In the genomic region with DNA sequence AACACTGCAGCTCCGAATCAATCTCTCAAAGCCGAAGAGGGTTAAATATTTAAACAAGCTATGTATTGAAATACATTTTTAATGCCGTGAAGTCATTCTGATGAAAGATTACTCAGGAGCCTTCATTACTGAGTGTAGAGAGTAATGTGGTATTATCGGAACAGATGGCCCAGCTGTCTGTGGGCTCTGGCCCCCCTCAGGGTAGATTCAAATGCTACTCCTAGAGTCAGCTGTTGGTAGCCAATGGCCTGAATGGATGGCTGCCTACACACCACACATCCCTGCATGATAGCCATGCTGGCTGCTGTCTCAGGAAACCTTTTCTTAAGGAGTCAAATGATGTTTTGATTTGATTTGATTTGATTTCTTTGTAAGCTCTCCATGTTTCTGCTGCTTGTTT, we compare ENCODE assay signal across 15 cellular contexts.
DNase-seq lines count a peak whose midpoint lies in the region; ATAC-seq, FAIRE-seq and TF ChIP-seq lines count a peak whose summit lies in the region.
"Had no signal": no experiment of that assay in that cellular context is flagged by ENCODE, and none has a peak within 500 bp of the region (broad histone marks: within the 10 kb centered on the region; RNA-seq: fewer than 3 reads in every experiment).

No MANE protein-coding gene starts in this region.

- H3K4me1 ChIP-seq in SK-N-SH (ENCODE audit: control insufficient read depth in 1 of 2, insufficient read depth in 2 of 2, low read depth in 1 of 2, low read length in 1 of 2) (peaks cover 0 to 7% of the 10 kb centered on the region in 2 experiments; a peak in 2 of 4 replicates), psoas muscle (no peaks in the 10 kb centered on the region)
- H3K4me1 ChIP-seq: BLaER1 treated with 17β-estradiol and CSF1 and Interleukin-3, amounts not matched to agents 10 nM and 100 nM; SJSA1 had no signal

- H2AFZ ChIP-seq in SK-N-SH (ENCODE audit: low read depth), result no peak overlapping the region
- H2AFZ ChIP-seq: PC-9 had no signal

- H3K9me3 ChIP-seq in SK-N-SH, result no peaks in the 10 kb centered on the region
- no peaks in the 10 kb centered on the region for H3K9me3 ChIP-seq in psoas muscle

- POLR2A ChIA-PET in SK-N-SH (lab: Yijun Ruan, JAX), result interaction anchor here (1.4 kb wide), 1 partner anchor 731 kb away, joined by 3 read pairs; no protein-coding TSS in a partner anchor

- ATAC-seq in GM21737 (IDR thresholded peaks at IDR 0.05; ENCODE audit: unreplicated experiment), result no peak
- ATAC-seq in psoas muscle, result no peak

- peak; percentile 99 for FAIRE-seq in D721Med (lab: Jason Lieb, UNC)
- FAIRE-seq: A204.1 had no signal

- H3K9me2 ChIP-seq in SK-N-SH, result no peaks in the 10 kb centered on the region

- no peaks in the 10 kb centered on the region for H3K27me3 ChIP-seq in SK-N-SH (ENCODE audit: insufficient read depth)
- H3K27me3 ChIP-seq in psoas muscle (ENCODE audit: insufficient read depth in 3 of 3, low read length in 2 of 3), result no peaks in the 10 kb centered on the region
- H3K27me3 ChIP-seq: BLaER1 treated with 17β-estradiol and CSF1 and Interleukin-3, amounts not matched to agents 10 nM and 100 nM; SJSA1 had no signal

- TF ChIP-seq CTCF in D721Med (IDR thresholded peaks at IDR 0.05; ENCODE audit: insufficient read depth, missing control alignments), result no peak
- no peak for TF ChIP-seq CTCF in SK-N-SH (IDR thresholded peaks at IDR 0.05)
- TF ChIP-seq CTCF in psoas muscle (IDR thresholded peaks at IDR 0.05), result no peak

- TF ChIP-seq RAD21 in SK-N-SH (IDR thresholded peaks at IDR 0.05; ENCODE audit: low read length), result no peak

- CTCF ChIA-PET in SK-N-SH (lab: Yijun Ruan, JAX), result interaction anchor here (1.9 kb wide), 1 partner anchor 13 kb away, joined by 7 read pairs; no protein-coding TSS in a partner anchor

- H3K36me3 ChIP-seq in SK-N-SH (replicated peaks in 1 of 2; ENCODE audit: control insufficient read depth in 1 of 2, insufficient read depth in 2 of 2, low read length in 1 of 2) (no peaks in the 10 kb centered on the region), psoas muscle (ENCODE audit: insufficient read depth in 1 of 2, low read depth in 1 of 2) (no peaks in the 10 kb centered on the region)
- H3K36me3 ChIP-seq: BLaER1 treated with 17β-estradiol and CSF1 and Interleukin-3, amounts not matched to agents 10 nM and 100 nM; SJSA1 had no signal

- H3K27ac ChIP-seq in SK-N-SH (ENCODE audit: low read depth in 2 of 2, low read length in 1 of 2) (peak overlapping the region in 1 of 2 experiments; percentile 55; a peak in 2 of 4 replicates), psoas muscle (no peak overlapping the region)
- H3K27ac ChIP-seq: BLaER1 treated with 17β-estradiol and CSF1 and Interleukin-3, amounts not matched to agents 10 nM and 100 nM; PC-9; SJSA1 had no signal

- H3K79me2 ChIP-seq in SK-N-SH (ENCODE audit: insufficient read depth), result no peaks in the 10 kb centered on the region

- H4K20me1 ChIP-seq in SK-N-SH (ENCODE audit: insufficient read depth), result no peaks in the 10 kb centered on the region
- H4K20me1 ChIP-seq: BLaER1 treated with 17β-estradiol and CSF1 and Interleukin-3, amounts not matched to agents 10 nM and 100 nM had no signal

- H3K9ac ChIP-seq in SK-N-SH, result no peak overlapping the region
- H3K9ac ChIP-seq: BLaER1 treated with 17β-estradiol and CSF1 and Interleukin-3, amounts not matched to agents 10 nM and 100 nM had no signal

- no peak overlapping the region for H3K4me3 ChIP-seq in SK-N-SH (ENCODE audit: low read depth in 2 of 2, low read length in 1 of 2)
- H3K4me3 ChIP-seq in psoas muscle, result no peak overlapping the region
- H3K4me3 ChIP-seq: BLaER1 treated with 17β-estradiol and CSF1 and Interleukin-3, amounts not matched to agents 10 nM and 100 nM; PC-9; SJSA1 had no signal

- no peak overlapping the region for H3K4me2 ChIP-seq in SK-N-SH
- H3K4me2 ChIP-seq: BLaER1 treated with 17β-estradiol and CSF1 and Interleukin-3, amounts not matched to agents 10 nM and 100 nM; PC-9 had no signal

- 27% methylated on average over 4 of the region's 4 CpGs for WGBS in SK-N-SH (ENCODE audit: low lambda C conversion rate)
- WGBS in psoas muscle, 3 donors, result 45 to 52% (median 52%) methylated on average over 4 of the region's 4 CpGs

- TF ChIP-seq EP300 in SK-N-SH (IDR thresholded peaks at IDR 0.05; ENCODE audit: borderline replicate concordance in 1 of 2, low read depth in 1 of 2, low read length in 1 of 2), result peak in 1 of 2 experiments; percentile 79; a peak in 2 of 4 replicates

- DNase-seq in D721Med (ENCODE audit: insufficient read length, low spot score), result peak; percentile 52
- DNase-seq in NCI-H446 (lab: John Stamatoyannopoulos, UW), result peak; percentile 56 to 81
- peak; percentile 78 for DNase-seq in SK-N-SH
- DNase-seq in iPS-NIHi11 (ENCODE audit: low spot score), result peak; percentile 5
- no peak for DNase-seq in HCEC 1CT
- no peak for DNase-seq in psoas muscle
- DNase-seq: EL, KBM-7, MV-4-11, NCI-H2029 treated with DMSO at 0.1 percent for 48 hours, PC-9 had no signal

- intact Hi-C loops in psoas muscle (cut with DNase I), result no loop called here

- H3F3A ChIP-seq in SK-N-SH (replicated peaks; ENCODE audit: insufficient read depth), result no peaks in the 10 kb centered on the region

TF ChIP-seq in SK-N-SH, 30 proteins besides CTCF, POLR2A, EP300 and RAD21:
- TF ChIP-seq MXI1 (IDR thresholded peaks at IDR 0.05; ENCODE audit: low read depth, low read length), result no peak
- TF ChIP-seq FOSL2 (IDR thresholded peaks at IDR 0.05; ENCODE audit: borderline replicate concordance, low read depth), result no peak
- peak; percentile 70 for TF ChIP-seq GATA2 (CRISPR knock-in tag; IDR thresholded peaks at IDR 0.05)
- TF ChIP-seq RXRA (IDR thresholded peaks at IDR 0.05; ENCODE audit: borderline replicate concordance, low read depth), result no peak
- peak; percentile 86 for TF ChIP-seq RCOR1 (IDR thresholded peaks at IDR 0.05; ENCODE audit: low read length)

Comparison
In these comparisons a context has a peak if more than half of its experiments do, and no peak if none do; other contexts are left out.
1. DNase-seq: peak in D721Med (single experiment), NCI-H446 (2 of 2), SK-N-SH (single experiment) and iPS-NIHi11 (single experiment); none in HCEC 1CT (single experiment) and psoas muscle (0 of 2).